Comparison of ENCODE assay signal across 33 cellular contexts in the genomic region with DNA sequence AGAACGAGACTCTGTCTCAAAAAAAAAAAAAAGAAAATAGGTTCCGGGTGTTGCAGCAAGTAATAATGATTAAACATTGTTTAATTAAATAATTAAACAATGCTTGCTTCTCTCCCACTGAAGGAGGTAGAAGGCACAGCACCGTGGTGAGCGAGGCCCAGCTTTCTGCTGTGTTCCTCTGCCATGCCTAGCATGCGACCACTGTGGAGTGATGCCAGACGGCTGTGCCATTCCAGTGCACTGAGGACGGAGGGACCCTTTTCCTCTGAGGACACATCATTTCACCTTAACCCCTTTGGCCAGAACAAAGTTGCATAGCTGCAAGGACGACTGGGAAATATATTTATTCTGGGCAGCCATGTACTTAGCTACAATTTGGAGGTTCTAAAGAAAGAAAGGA.
DNase-seq lines count a peak whose midpoint lies in the region; ATAC-seq and TF ChIP-seq lines count a peak whose summit lies in the region.
"Had no signal": no experiment of that assay in that cellular context is flagged by ENCODE, and none has a peak within 500 bp of the region (broad histone marks: within the 10 kb centered on the region; RNA-seq: fewer than 3 reads in every experiment).

No MANE protein-coding gene starts in this region.

- H3K9me3 ChIP-seq in heart left ventricle, result no peaks in the 10 kb centered on the region
- no peaks in the 10 kb centered on the region for H3K9me3 ChIP-seq in left ventricle myocardium inferior (replicated peaks)
- no peaks in the 10 kb centered on the region for H3K9me3 ChIP-seq in right atrium auricular region
- H3K9me3 ChIP-seq: A549; BE2C; BLaER1; BLaER1 treated with 17β-estradiol and CSF1 and Interleukin-3, amounts not matched to agents 10 nM and 100 nM; Caco-2 had no signal

- no peak overlapping the region for H3K4me3 ChIP-seq in heart left ventricle
- H3K4me3 ChIP-seq in left ventricle myocardium inferior, result no peak overlapping the region
- H3K4me3 ChIP-seq in right atrium auricular region, result no peak overlapping the region
- H3K4me3 ChIP-seq: A549; BLaER1; BLaER1 treated with 17β-estradiol and CSF1 and Interleukin-3, amounts not matched to agents 10 nM and 100 nM had no signal

- intact Hi-C loops in heart left ventricle (cut with DNase I) (no loop called here), Right ventricle myocardium superior (cut with DNase I) (no loop called here), left cardiac atrium (cut with DNase I) (no loop called here), cardiac septum (cut with DNase I) (no loop called here), left ventricle myocardium inferior (cut with micrococcal nuclease) (no loop called here), left ventricle myocardium superior (cut with micrococcal nuclease) (no loop called here), Right ventricle myocardium inferior (cut with DNase I) (no loop called here)

- TF ChIP-seq CTCF in heart left ventricle (IDR thresholded peaks at IDR 0.05), result no peak
- no peak for TF ChIP-seq CTCF in left ventricle myocardium inferior (IDR thresholded peaks at IDR 0.05; ENCODE audit: borderline replicate concordance)
- no peak for TF ChIP-seq CTCF in right atrium auricular region (IDR thresholded peaks at IDR 0.05)

- H3K27ac ChIP-seq in heart left ventricle (no peak overlapping the region), left ventricle myocardium inferior (replicated peaks) (no peak overlapping the region), right atrium auricular region (no peak overlapping the region)
- H3K27ac ChIP-seq: 22Rv1; A549; BLaER1; BLaER1 treated with 17β-estradiol and CSF1 and Interleukin-3, amounts not matched to agents 10 nM and 100 nM; C4-2B had no signal

- DNase-seq in heart left ventricle (peak in 3 of 5 donors; percentile 10 to 54 (median 26)), Right ventricle myocardium superior (no peak), left cardiac atrium (peak; percentile 24), cardiac septum (ENCODE audit: low spot score) (no peak), left ventricle myocardium inferior (peak; percentile 26), right atrium auricular region (ENCODE audit: low spot score) (no peak), left ventricle myocardium superior (peak; percentile 38), Right ventricle myocardium inferior (ENCODE audit: missing footprints) (no peak)
- DNase-seq: 8988T; ACHN; AML-193; BE2C; C1 segment of cervical spinal cord; Caco-2; Calu3; CD4-positive, alpha-beta memory T cell; CD4-positive, alpha-beta T cell; CD4-positive, CD25-positive, alpha-beta regulatory T cell; CD8-positive, alpha-beta memory T cell; CD8-positive, alpha-beta T cell; COR-L47; DMS 273 treated with DMSO at 0.1 percent for 48 hours; DMS153; DMS53; DMS79; DMS79 treated with DMSO at 0.1 percent for 48 hours; DND-41; EL had no signal

- WGBS in heart left ventricle, 4 donors, result 30 to 87% (median 60%) methylated on average over 8 of the region's 8 CpGs

- H3K27me3 ChIP-seq in heart left ventricle (no peaks in the 10 kb centered on the region), left ventricle myocardium inferior (ENCODE audit: low read depth) (no peaks in the 10 kb centered on the region), right atrium auricular region (no peaks in the 10 kb centered on the region)
- H3K27me3 ChIP-seq: BE2C; BLaER1; BLaER1 treated with 17β-estradiol and CSF1 and Interleukin-3, amounts not matched to agents 10 nM and 100 nM had no signal

- no peak for TF ChIP-seq POLR2A in heart left ventricle (IDR thresholded peaks at IDR 0.05)

- ATAC-seq in heart left ventricle (peak in 2 of 4 donors; percentile 63 to 74), Right ventricle myocardium superior (ENCODE audit: poor library complexity) (no peak), left cardiac atrium (no peak), left ventricle myocardium superior (peak; percentile 60), Right ventricle myocardium inferior (no peak)
- ATAC-seq: A549; CD8-positive, alpha-beta T cell had no signal

- H3K4me1 ChIP-seq in heart left ventricle (peaks cover 0 to 14% (median 5%) of the 10 kb centered on the region in 12 donors), left ventricle myocardium inferior (peaks cover 26% of the 10 kb centered on the region), right atrium auricular region (peaks cover 0 to 7% of the 10 kb centered on the region in 2 donors)
- H3K4me1 ChIP-seq: A549, BE2C, BLaER1 had no signal

- H3K36me3 ChIP-seq in heart left ventricle, result no peaks in the 10 kb centered on the region
- H3K36me3 ChIP-seq in left ventricle myocardium inferior, result no peaks in the 10 kb centered on the region
- peaks cover 3% of the 10 kb centered on the region for H3K36me3 ChIP-seq in right atrium auricular region
- H3K36me3 ChIP-seq: BE2C, BLaER1 had no signal

Comparison
In these comparisons a context has a peak if more than half of its experiments do, and no peak if none do; other contexts are left out.
1. DNase-seq: peak in heart left ventricle (3 of 5), left cardiac atrium (single experiment), left ventricle myocardium inferior (single experiment) and left ventricle myocardium superior (single experiment); none in Right ventricle myocardium superior (single experiment), cardiac septum (single experiment), right atrium auricular region (single experiment) and Right ventricle myocardium inferior (single experiment).